29 cellular contexts compared by ENCODE assay signal in genomic region chr20:58566981-58567380, GRCh38. TPM values are rescaled to one million over a fixed set of nuclear protein-coding genes. Genes with fewer than 3 reads are reported as not detected.
"Had no signal": no experiment of that assay in that cellular context is flagged by ENCODE, and none has a peak within 500 bp of the region (broad histone marks: within the 10 kb centered on the region; RNA-seq: fewer than 3 reads in every experiment).

No MANE protein-coding gene starts in this region.

- H3K27me3 ChIP-seq: right atrium auricular region, sigmoid colon, testis, tibial artery had no signal

- DNase-seq: effector memory CD8-positive, alpha-beta T cell; erythroblast; esophagus squamous epithelium; foreskin melanocyte; glutamatergic neuron; heart right ventricle; hippocampal formation; left cardiac atrium; mesenchymal stem cell; mucosa of descending colon; naive B cell; sigmoid colon; stimulated activated CD4-positive, alpha-beta T cell treated with anti-CD3 and anti-CD28 coated beads, Interleukin-4, amount 100 ng/mL, for 4 hours; stimulated activated naive CD8-positive, alpha-beta T cell treated with anti-CD3 and anti-CD28 coated beads, Interleukin-15, Interleukin-2, amounts not matched to agents 100 U/mL and 50 U/mL, for 24 hours; substantia nigra; testis; tibial artery had no signal

- ATAC-seq: effector memory CD8-positive, alpha-beta T cell; left cardiac atrium; left lung; mucosa of descending colon; stimulated activated naive CD8-positive, alpha-beta T cell treated with anti-CD3 and anti-CD28 coated beads, Interleukin-15, Interleukin-2, amounts not matched to agents 100 U/mL and 50 U/mL, for 24 hours had no signal

- H3K9ac ChIP-seq: parathyroid adenoma had no signal

- H3K4me1 ChIP-seq: left lung, parathyroid adenoma, prostate gland had no signal

- H3K4me3 Mint-ChIP-seq: dendritic cell treated with granulocyte-macrophage colony-stimulating factor and Interleukin-4, amounts not matched to agents 40 ng/mL and 50 ng/mL, for 4 days; effector memory CD8-positive, alpha-beta T cell; mesothelial cell of epicardium; naive B cell; natural killer cell treated with Interleukin-12 subunit alpha and Interleukin-12 subunit beta and Interleukin-15 and Interleukin-18, amount 100 ng/mL, for 72 hours; neural crest cell; stimulated activated memory B cell treated with anti-CD40 and anti-IgM and Interleukin-4, amounts not matched to agents 10 μg/mL and 1 μg/mL and 100 μg/mL, for 72 hours had no signal

- H3K4me3 ChIP-seq: esophagus squamous epithelium, heart right ventricle, left lung, mucosa of descending colon, prostate gland, right atrium auricular region, sigmoid colon, testis, tibial artery had no signal

- H3K9me3 Mint-ChIP-seq: dendritic cell treated with granulocyte-macrophage colony-stimulating factor and Interleukin-4, amounts not matched to agents 40 ng/mL and 50 ng/mL, for 4 days; effector memory CD8-positive, alpha-beta T cell; natural killer cell treated with Interleukin-12 subunit alpha and Interleukin-12 subunit beta and Interleukin-15 and Interleukin-18, amount 100 ng/mL, for 72 hours had no signal

- H3K27ac ChIP-seq: esophagus squamous epithelium, heart right ventricle, left lung, neutrophil, parathyroid adenoma, prostate gland, right atrium auricular region, sigmoid colon, testis, tibial artery had no signal

- H3K27ac Mint-ChIP-seq: dendritic cell treated with granulocyte-macrophage colony-stimulating factor and Interleukin-4, amounts not matched to agents 40 ng/mL and 50 ng/mL, for 4 days; effector memory CD8-positive, alpha-beta T cell; natural killer cell treated with Interleukin-12 subunit alpha and Interleukin-12 subunit beta and Interleukin-15 and Interleukin-18, amount 100 ng/mL, for 72 hours; stimulated activated memory B cell treated with anti-CD40 and anti-IgM and Interleukin-4, amounts not matched to agents 10 μg/mL and 1 μg/mL and 100 μg/mL, for 72 hours; type B pancreatic cell had no signal

- H2AFZ ChIP-seq: parathyroid adenoma had no signal

- H3K9me3 ChIP-seq: esophagus squamous epithelium, left lung, mucosa of descending colon, neutrophil, prostate gland, right atrium auricular region, sigmoid colon, testis, tibial artery had no signal

- H3K4me1 Mint-ChIP-seq: naive B cell; stimulated activated memory B cell treated with anti-CD40 and anti-IgM and Interleukin-4, amounts not matched to agents 10 μg/mL and 1 μg/mL and 100 μg/mL, for 72 hours had no signal

- H3K36me3 ChIP-seq: esophagus squamous epithelium, heart right ventricle, left lung, neutrophil, prostate gland, right atrium auricular region, sigmoid colon, tibial artery had no signal

- H3K79me2 ChIP-seq: parathyroid adenoma had no signal

- H3K36me3 Mint-ChIP-seq: natural killer cell treated with Interleukin-12 subunit alpha and Interleukin-12 subunit beta and Interleukin-15 and Interleukin-18, amount 100 ng/mL, for 72 hours; stimulated activated memory B cell treated with anti-CD40 and anti-IgM and Interleukin-4, amounts not matched to agents 10 μg/mL and 1 μg/mL and 100 μg/mL, for 72 hours had no signal

RNA-seq across cellular contexts. Expression of gene APCDD1L, which starts 51.8 kb away (rescaled TPM):
- total RNA-seq: lung microvascular endothelial cell; mesothelial cell of epicardium; natural killer cell treated with Interleukin-12 subunit alpha and Interleukin-12 subunit beta and Interleukin-15 and Interleukin-18, amount 100 ng/mL, for 72 hours; neural crest cell had no signal
